22 cellular contexts compared by ENCODE assay signal in genomic region chr19:39262496-39262895, GRCh38. TPM values are rescaled to one million over a fixed set of nuclear protein-coding genes. Genes with fewer than 3 reads are reported as not detected.
DNase-seq lines count a peak whose midpoint lies in the region; ATAC-seq and TF ChIP-seq lines count a peak whose summit lies in the region.
"Had no signal": no experiment of that assay in that cellular context is flagged by ENCODE, and none has a peak within 500 bp of the region (broad histone marks: within the 10 kb centered on the region; RNA-seq: fewer than 3 reads in every experiment).

No MANE protein-coding gene starts in this region.

- H4K20me1 ChIP-seq in BLaER1, result no peaks in the 10 kb centered on the region
- no peaks in the 10 kb centered on the region for H4K20me1 ChIP-seq in BLaER1 treated with 17β-estradiol and CSF1 and Interleukin-3, amounts not matched to agents 10 nM and 100 nM

- H3K27ac ChIP-seq in BLaER1, result no peak overlapping the region
- no peak overlapping the region for H3K27ac ChIP-seq in BLaER1 treated with 17β-estradiol and CSF1 and Interleukin-3, amounts not matched to agents 10 nM and 100 nM
- no peak overlapping the region for H3K27ac ChIP-seq in HEK293 (ENCODE audit: extremely low read depth, low read depth, low read length)
- H3K27ac ChIP-seq: GM23248 had no signal

- peak overlapping the region; percentile 71 for H3K4me2 ChIP-seq in BLaER1
- H3K4me2 ChIP-seq in BLaER1 treated with 17β-estradiol and CSF1 and Interleukin-3, amounts not matched to agents 10 nM and 100 nM, result peak overlapping the region in 6 of 11 experiments; percentile 45 to 71 (median 63); a peak in 9 of 22 replicates

- no peak overlapping the region for H3K9ac ChIP-seq in BLaER1
- H3K9ac ChIP-seq in BLaER1 treated with 17β-estradiol and CSF1 and Interleukin-3, amounts not matched to agents 10 nM and 100 nM, result no peak overlapping the region
- H3K9ac ChIP-seq: GM23248 had no signal

- H3K4me3 Mint-ChIP-seq in mesothelial cell of epicardium, result no peak overlapping the region
- H3K4me3 Mint-ChIP-seq: CD4-positive, alpha-beta memory T cell; HFFc6; IgD-negative memory B cell had no signal

- no peak for ATAC-seq in GM21717 (IDR thresholded peaks at IDR 0.05; ENCODE audit: unreplicated experiment)
- no peak for ATAC-seq in SK-N-SH treated with all-trans-retinoic acid at 6 μM for 48 hours
- ATAC-seq: GM12878, HepG2 had no signal

- no peaks in the 10 kb centered on the region for H3K9me3 Mint-ChIP-seq in mesothelial cell of epicardium
- H3K9me3 Mint-ChIP-seq: CD4-positive, alpha-beta memory T cell; HFFc6 had no signal

- no peak overlapping the region for H3K4me3 ChIP-seq in BLaER1
- no peak overlapping the region for H3K4me3 ChIP-seq in BLaER1 treated with 17β-estradiol and CSF1 and Interleukin-3, amounts not matched to agents 10 nM and 100 nM
- H3K4me3 ChIP-seq in HEK293 (ENCODE audit: low read depth, low read length), result no peak overlapping the region
- no peak overlapping the region for H3K4me3 ChIP-seq in foreskin fibroblast (ENCODE audit: low read depth in 1 of 2, low read length in 2 of 2)
- H3K4me3 ChIP-seq: GM12878, GM23248 had no signal

- H3K9me3 ChIP-seq in BLaER1, result peaks cover 15% of the 10 kb centered on the region
- peaks cover 10 to 18% (median 13%) of the 10 kb centered on the region in 11 experiments; a peak in 20 of 22 replicates for H3K9me3 ChIP-seq in BLaER1 treated with 17β-estradiol and CSF1 and Interleukin-3, amounts not matched to agents 10 nM and 100 nM (replicated peaks in 1 of 11)
- H3K9me3 ChIP-seq in HEK293 (ENCODE audit: control insufficient read depth, insufficient read depth, low read depth, low read length), result no peaks in the 10 kb centered on the region
- H3K9me3 ChIP-seq: BE2C had no signal

- no peak for TF ChIP-seq CTCF in HEK293 (tag by site-specific recombination; IDR thresholded peaks at IDR 0.05)
- TF ChIP-seq CTCF in mesothelial cell of epicardium (IDR thresholded peaks at IDR 0.05; ENCODE audit: unreplicated experiment), result no peak
- TF ChIP-seq CTCF in foreskin fibroblast (IDR thresholded peaks at IDR 0.05; ENCODE audit: low read depth, low read length), result no peak

- POLR2A ChIA-PET in HEK293 (lab: Yijun Ruan, JAX), result interaction anchor here (1.4 kb wide), 1 partner anchor 173 kb away, joined by 3 read pairs; the partner anchor contains the start of gene RPS16

- no peaks in the 10 kb centered on the region for H3K36me3 Mint-ChIP-seq in mesothelial cell of epicardium
- H3K36me3 Mint-ChIP-seq: CD14-positive monocyte; CD4-positive, alpha-beta memory T cell; IgD-negative memory B cell had no signal

- peaks cover 47% of the 10 kb centered on the region for H3K4me1 Mint-ChIP-seq in mesothelial cell of epicardium
- H3K4me1 Mint-ChIP-seq: CD14-positive monocyte had no signal

- peak overlapping the region; percentile 56 for H3K27ac Mint-ChIP-seq in mesothelial cell of epicardium
- H3K27ac Mint-ChIP-seq: CD4-positive, alpha-beta memory T cell; HFFc6; IgD-negative memory B cell had no signal

- H3K27me3 Mint-ChIP-seq in mesothelial cell of epicardium (ENCODE audit: low read depth), result peaks cover 37% of the 10 kb centered on the region

- CTCF ChIA-PET in HEK293 (lab: Yijun Ruan, JAX), result interaction anchor here (0.6 to 1.3 kb wide), 5 partner anchors 10 to 332 kb away, joined by 3 to 4 read pairs (median 3); partner anchors contain the start of genes MRPS12 and SARS2

- H3K4me1 ChIP-seq in BLaER1 (peaks cover 54% of the 10 kb centered on the region), HEK293 (ENCODE audit: control insufficient read depth, insufficient read depth, low read length) (no peaks in the 10 kb centered on the region)
- peaks cover 0 to 54% (median 33%) of the 10 kb centered on the region in 10 experiments; a peak in 16 of 20 replicates for H3K4me1 ChIP-seq in BLaER1 treated with 17β-estradiol and CSF1 and Interleukin-3, amounts not matched to agents 10 nM and 100 nM

- no peak for DNase-seq in mesothelial cell of epicardium (ENCODE audit: low spot score in 2 of 2, unreplicated experiment in 2 of 2)
- DNase-seq in foreskin fibroblast, result no peak
- DNase-seq in NK-92 treated with Interleukin-12 subunit alpha and Interleukin-12 subunit beta, amount 100 ng/mL, for 24 hours (lab: John Stamatoyannopoulos, UW), result no peak
- DNase-seq: ACHN; BE2C; Calu3; CD4-positive, alpha-beta memory T cell; DMS79 treated with DMSO at 0.1 percent for 48 hours; GM23248; HCEC 1CT; HFFc6; KBM-7 had no signal

- H3K36me3 ChIP-seq in BLaER1 (no peaks in the 10 kb centered on the region), HEK293 (ENCODE audit: control insufficient read depth in 2 of 2, insufficient read depth in 1 of 2, low read length in 2 of 2) (no peaks in the 10 kb centered on the region)
- H3K36me3 ChIP-seq in BLaER1 treated with 17β-estradiol and CSF1 and Interleukin-3, amounts not matched to agents 10 nM and 100 nM, result no peaks in the 10 kb centered on the region
- H3K36me3 ChIP-seq: BE2C had no signal

- peaks cover 15% of the 10 kb centered on the region for H3K27me3 ChIP-seq in BLaER1
- peaks cover 3 to 21% (median 11%) of the 10 kb centered on the region in 11 experiments; a peak in 15 of 22 replicates for H3K27me3 ChIP-seq in BLaER1 treated with 17β-estradiol and CSF1 and Interleukin-3, amounts not matched to agents 10 nM and 100 nM
- H3K27me3 ChIP-seq: BE2C had no signal

TF ChIP-seq in HEK293, 187 proteins besides CTCF, POLR2A, EP300 and RAD21:
- TF ChIP-seq PRDM10 (tag by site-specific recombination; IDR thresholded peaks at IDR 0.05) (peak; percentile 54; the same call in 1 of the 2 replicates), ZNF37A (tag by site-specific recombination; IDR thresholded peaks at IDR 0.05) (no peak)

TF ChIP-seq in SK-N-SH treated with all-trans-retinoic acid at 6 μM for 48 hours, 23 proteins besides CTCF, POLR2A, EP300 and RAD21:
- TF ChIP-seq PPARA (CRISPR knock-in tag; IDR thresholded peaks at IDR 0.05; ENCODE audit: borderline replicate concordance), result no peak
- TF ChIP-seq ZNF8 (CRISPR knock-in tag; IDR thresholded peaks at IDR 0.05), result no peak
- TF ChIP-seq ZNF565 (CRISPR knock-in tag; conservative IDR thresholded peaks at IDR 0.05; ENCODE audit: low read depth), result no peak
- no peak for TF ChIP-seq CREB5 (CRISPR knock-in tag; IDR thresholded peaks at IDR 0.05; ENCODE audit: low read depth)
- no peak for TF ChIP-seq POU6F1 (CRISPR knock-in tag; IDR thresholded peaks at IDR 0.05; ENCODE audit: borderline replicate concordance, low read depth)
- TF ChIP-seq SNAI2 (CRISPR knock-in tag; IDR thresholded peaks at IDR 0.05), result no peak
- TF ChIP-seq GLIS3 (CRISPR knock-in tag; IDR thresholded peaks at IDR 0.05), result no peak
TF ChIP-seq in SK-N-SH treated with all-trans-retinoic acid at 6 μM for 48 hours: peak in this region for 0.

RNA-seq across cellular contexts. Expression of gene IFNL2, which starts 5.7 kb away (rescaled TPM):
- total RNA-seq in mesothelial cell of epicardium, result not detected in 3 replicates
- total RNA-seq: Calu3; CD4-positive, alpha-beta memory T cell; G401; GM12878; GM23248; HepG2; HFFc6 had no signal

RNA-seq across cellular contexts. Expression of gene IFNL4, which starts 13.8 kb away (rescaled TPM):
- 0.14 to 0.74 TPM (median 0.40 TPM) in 3 replicates for total RNA-seq in mesothelial cell of epicardium
- total RNA-seq: Calu3; CD4-positive, alpha-beta memory T cell; G401; GM12878; GM23248; HepG2; HFFc6 had no signal

RNA-seq across cellular contexts. Expression of gene IFNL3, which starts 17.7 kb away (rescaled TPM):
- total RNA-seq in mesothelial cell of epicardium, result not detected in 3 replicates
- total RNA-seq: Calu3; CD4-positive, alpha-beta memory T cell; G401; GM12878; GM23248; HepG2; HFFc6 had no signal

RNA-seq across cellular contexts. Expression of gene IFNL1, which starts 33.7 kb away (rescaled TPM):
- total RNA-seq in mesothelial cell of epicardium, result not detected in 3 replicates
- total RNA-seq: CD4-positive, alpha-beta memory T cell; G401; GM12878; GM23248; HepG2; HFFc6 had no signal

RNA-seq across cellular contexts. Expression of gene LRFN1, which starts 58.2 kb away (rescaled TPM):
- total RNA-seq in mesothelial cell of epicardium, result 19.1 to 20.6 TPM (median 20.4 TPM) in 3 replicates
- total RNA-seq: GM23248 had no signal
